Comparison of ENCODE assay signal across 14 cellular contexts in genomic region chrX:73847991-73848390, GRCh38.
DNase-seq lines count a peak whose midpoint lies in the region; ATAC-seq and TF ChIP-seq lines count a peak whose summit lies in the region.
"Had no signal": no experiment of that assay in that cellular context is flagged by ENCODE, and none has a peak within 500 bp of the region (broad histone marks: within the 10 kb centered on the region; RNA-seq: fewer than 3 reads in every experiment).

No MANE protein-coding gene starts in this region.

- TF ChIP-seq RAD21 in Ishikawa (IDR thresholded peaks at IDR 0.05; ENCODE audit: low read depth), result peak; percentile 7; the same call in 1 of the 2 replicates

- no peaks in the 10 kb centered on the region for H3K36me3 ChIP-seq in brain microvascular endothelial cell (replicated peaks)
- peaks cover 33% of the 10 kb centered on the region for H3K36me3 ChIP-seq in neuron (ENCODE audit: insufficient read depth, low read length)
- no peaks in the 10 kb centered on the region for H3K36me3 ChIP-seq in effector memory CD4-positive, alpha-beta T cell (ENCODE audit: control insufficient read depth, insufficient read depth, low read length)

- ATAC-seq in GM21526 (IDR thresholded peaks at IDR 0.05; ENCODE audit: low FRiP score, unreplicated experiment), result no peak
- no peak for ATAC-seq in HG03175 (IDR thresholded peaks at IDR 0.05; ENCODE audit: unreplicated experiment)

- H3K27ac ChIP-seq in brain microvascular endothelial cell, result no peak overlapping the region
- no peak overlapping the region for H3K27ac ChIP-seq in effector memory CD4-positive, alpha-beta T cell (ENCODE audit: insufficient read depth, low read length, poor library complexity, severe bottlenecking)
- H3K27ac ChIP-seq: 22Rv1, C4-2B had no signal

- TF ChIP-seq CTCF in brain microvascular endothelial cell (IDR thresholded peaks at IDR 0.05; ENCODE audit: low read depth, low read length, missing control alignments), result no peak

- no peaks in the 10 kb centered on the region for H3K9me3 ChIP-seq in neuron (ENCODE audit: low read length)
- no peaks in the 10 kb centered on the region for H3K9me3 ChIP-seq in effector memory CD4-positive, alpha-beta T cell (ENCODE audit: control insufficient read depth, low read length)

- H3K27me3 ChIP-seq in brain microvascular endothelial cell (replicated peaks) (no peaks in the 10 kb centered on the region), neuron (ENCODE audit: insufficient read depth, low read length) (no peaks in the 10 kb centered on the region)
- H3K27me3 ChIP-seq in effector memory CD4-positive, alpha-beta T cell (replicated peaks; ENCODE audit: control insufficient read depth, insufficient read depth, low read length, poor library complexity, severe bottlenecking), result no peaks in the 10 kb centered on the region

- in situ Hi-C loops in brain microvascular endothelial cell (cut with HindIII; ENCODE audit: low pct_ligation_motif_present, low sequenced_read_pairs), result no loop called here

- H3K4me1 ChIP-seq in neuron (ENCODE audit: insufficient read depth, low read length), result peaks cover 31% of the 10 kb centered on the region
- H3K4me1 ChIP-seq in effector memory CD4-positive, alpha-beta T cell (ENCODE audit: control insufficient read depth, insufficient read depth, low read length, poor library complexity, severe bottlenecking), result no peaks in the 10 kb centered on the region

- TF ChIP-seq EP300 in Ishikawa (IDR thresholded peaks at IDR 0.05; ENCODE audit: borderline replicate concordance), result no peak

- H3K4me3 ChIP-seq in brain microvascular endothelial cell (ENCODE audit: low read depth, low read length), result peak overlapping the region; percentile 62
- H3K4me3 ChIP-seq in neuron (ENCODE audit: low read length), result peak overlapping the region; percentile 56
- H3K4me3 ChIP-seq in effector memory CD4-positive, alpha-beta T cell (ENCODE audit: insufficient read depth, low read depth, low read length, poor library complexity, severe bottlenecking), result no peak overlapping the region

- no peak overlapping the region for H2AFZ ChIP-seq in neuron (ENCODE audit: low read depth, low read length)

- DNase-seq in DMS53 (lab: John Stamatoyannopoulos, UW) (peak; percentile 2), DMS53 treated with DMSO at 0.1 percent for 48 hours (lab: John Stamatoyannopoulos, UW; ENCODE audit: unreplicated experiment) (no peak), brain microvascular endothelial cell (no peak)
- no peak for DNase-seq in effector memory CD4-positive, alpha-beta T cell
- DNase-seq: activated B cell treated with CpG ODN at 0.5 μM for 24 hours; activated effector memory CD4-positive, alpha-beta T cell treated with Interleukin-2 at 50 U/mL for 16 hours; cerebellar nuclear complex; EL had no signal

TF ChIP-seq in Ishikawa, 13 proteins besides CTCF, POLR2A, EP300 and RAD21:
- TF ChIP-seq CREB1 (IDR thresholded peaks at IDR 0.05; ENCODE audit: low read depth) (no peak), CEBPB (IDR thresholded peaks at IDR 0.05) (no peak), YY1 (IDR thresholded peaks at IDR 0.05; ENCODE audit: low read depth) (no peak)
